ENCODE assay signal across 11 cellular contexts in genomic region chr4:185566972-185567749, GRCh38. TPM values are rescaled to one million over a fixed set of nuclear protein-coding genes. Genes with fewer than 3 reads are reported as not detected.
DNase-seq lines count a peak whose midpoint lies in the region; ATAC-seq and TF ChIP-seq lines count a peak whose summit lies in the region.
"Had no signal": no experiment of that assay in that cellular context is flagged by ENCODE, and none has a peak within 500 bp of the region (broad histone marks: within the 10 kb centered on the region; RNA-seq: fewer than 3 reads in every experiment).

No MANE protein-coding gene starts in this region.

- TF ChIP-seq CTCF in C4-2B (conservative IDR thresholded peaks at IDR 0.05) (no peak), progenitor cell of endocrine pancreas (IDR thresholded peaks at IDR 0.05; ENCODE audit: unreplicated experiment) (no peak), WERI-Rb-1 (IDR thresholded peaks at IDR 0.05; ENCODE audit: low read depth, low read length) (no peak)

- no peak overlapping the region for H3K4me3 ChIP-seq in WERI-Rb-1 (ENCODE audit: low read depth, low read length)

- no peaks in the 10 kb centered on the region for H3K27me3 Mint-ChIP-seq in progenitor cell of endocrine pancreas

- H3K27ac ChIP-seq in C4-2B (peak overlapping the region; percentile 20; the same call in 1 of the 2 replicates), WERI-Rb-1 (no peak overlapping the region)

- H3K9me3 Mint-ChIP-seq in progenitor cell of endocrine pancreas (ENCODE audit: low read depth), result peaks cover 7% of the 10 kb centered on the region

- no peaks in the 10 kb centered on the region for H3K36me3 Mint-ChIP-seq in progenitor cell of endocrine pancreas (ENCODE audit: insufficient read depth)

- H3K27ac Mint-ChIP-seq in progenitor cell of endocrine pancreas, result peak overlapping the region; percentile 36

- H3K9me3 ChIP-seq in WERI-Rb-1 (ENCODE audit: severe bottlenecking), result no peaks in the 10 kb centered on the region

- no peaks in the 10 kb centered on the region for H3K27me3 ChIP-seq in WERI-Rb-1 (ENCODE audit: insufficient read depth, low read depth, severe bottlenecking)

- peak; percentile 85 for ATAC-seq in left ventricle myocardium superior
- ATAC-seq in GM19467 (IDR thresholded peaks at IDR 0.05; ENCODE audit: unreplicated experiment), result no peak

- no peaks in the 10 kb centered on the region for H3K36me3 ChIP-seq in WERI-Rb-1

- no peak for TF ChIP-seq POLR2A in erythroblast (IDR thresholded peaks at IDR 0.05; ENCODE audit: low read length)

- no peak overlapping the region for H3K4me3 Mint-ChIP-seq in progenitor cell of endocrine pancreas (ENCODE audit: low read depth)

- H3K4me1 Mint-ChIP-seq in progenitor cell of endocrine pancreas (ENCODE audit: low read depth), result peaks cover 19% of the 10 kb centered on the region

- DNase-seq in astrocyte of the hippocampus (ENCODE audit: low read depth, low spot score), result peak; percentile 74
- DNase-seq in left ventricle myocardium superior, result no peak
- no peak for DNase-seq in progenitor cell of endocrine pancreas (ENCODE audit: low spot score, unreplicated experiment)
- no peak for DNase-seq in NCI-H2029 (lab: John Stamatoyannopoulos, UW)
- no peak for DNase-seq in WERI-Rb-1
- no peak for DNase-seq in erythroblast (lab: John Stamatoyannopoulos, UW)
- DNase-seq: activated CD8-positive, alpha-beta memory T cell treated with anti-CD3 and anti-CD28 coated beads, Interleukin-2, amount 50 U/mL, for 4 hours; DND-41; NCI-H446 had no signal

- intact Hi-C loops in left ventricle myocardium superior (cut with micrococcal nuclease), result no loop called here

RNA-seq across cellular contexts. Expression of gene PDLIM3, which starts 31.9 kb away (rescaled TPM):
- total RNA-seq in left ventricle myocardium superior (123 TPM), progenitor cell of endocrine pancreas (3.2 and 3.8 TPM in 2 replicates)

Comparison
In these comparisons a context has a peak if more than half of its experiments do, and no peak if none do; other contexts are left out.
1. RNA of gene PDLIM3, which starts 31.9 kb away (total RNA-seq): 123 TPM in left ventricle myocardium superior (single experiment); 3.2 to 3.8 TPM in progenitor cell of endocrine pancreas; every median in the first group is over 10 times any median in the second.